Comparison of ENCODE assay signal across 8 cellular contexts in the genomic region with DNA sequence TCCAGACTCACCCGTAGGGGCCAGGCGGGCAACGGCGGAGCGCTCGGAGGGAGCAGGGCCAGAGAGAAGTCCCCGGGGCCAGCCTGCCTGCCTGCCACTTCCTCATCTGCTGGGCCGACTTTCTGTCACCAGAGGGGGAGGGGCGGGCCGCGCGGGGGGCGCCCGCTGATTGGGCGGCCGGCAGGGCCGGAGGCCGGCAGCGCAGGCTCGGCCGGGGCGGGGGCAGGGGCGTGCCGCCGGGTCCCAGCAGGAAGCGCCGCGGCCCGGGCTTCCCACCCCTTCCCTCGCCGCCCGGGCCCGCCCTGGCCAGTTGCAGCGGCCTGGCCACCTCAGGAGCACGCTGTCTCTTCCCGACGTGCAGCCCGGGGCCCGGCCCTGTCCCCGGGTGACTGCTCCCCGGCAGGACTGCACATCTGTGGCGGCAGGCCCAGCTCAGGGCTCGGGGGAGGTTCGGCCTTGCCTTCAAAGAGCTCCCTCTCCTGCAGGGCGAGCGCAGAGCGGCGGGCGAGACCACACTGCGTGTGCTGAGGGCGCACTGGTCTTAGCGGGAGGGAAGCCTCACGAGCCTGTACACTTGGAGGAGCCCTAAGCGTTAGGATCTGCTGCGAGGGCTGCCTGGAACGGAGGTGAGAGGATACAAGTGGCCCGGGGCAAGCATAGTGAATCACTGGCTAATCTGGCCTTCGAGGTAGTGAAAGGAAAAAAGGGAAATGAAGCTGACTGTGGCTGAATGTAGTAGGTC. TPM values are rescaled to one million over a fixed set of nuclear protein-coding genes. Genes with fewer than 3 reads are reported as not detected.
A peak's percentile ranks its signal among the peaks of the same experiment; 100 is the strongest.
DNase-seq lines count a peak whose midpoint lies in the region; ATAC-seq and TF ChIP-seq lines count a peak whose summit lies in the region.

A gene (minus strand): TSS at position 108 of the 742 bp plus-strand sequence. CDS start 2,402 bp downstream, outside the sequence.

- H3K4me3 ChIP-seq in BE2C (ENCODE audit: low read depth, low read length): peak within 1 kb of the TSS; percentile 72
- H3K4me3 ChIP-seq in colonic mucosa: peak within 1 kb of the TSS; percentile 53

- ATAC-seq in HG03439 (IDR thresholded peaks at IDR 0.05; ENCODE audit: unreplicated experiment) (peak; percentile 64), left lobe of liver (peak; percentile 95)

- DNase-seq in BE2C: peak; percentile 91
- peak; percentile 97 for DNase-seq in GM19238 (ENCODE audit: insufficient read length, low spot score)
- peak; percentile 38 for DNase-seq in NCI-H524 treated with DMSO at 0.1 percent for 48 hours (lab: John Stamatoyannopoulos, UW)
- peak; percentile 78 to 81 for DNase-seq in activated CD4-positive, alpha-beta T cell treated with anti-CD3 and anti-CD28 coated beads for 4 hours
- DNase-seq in colonic mucosa: peak; percentile 94
- DNase-seq in left lobe of liver (ENCODE audit: low spot score): peak; percentile 96
- peak; percentile 69 for DNase-seq in stimulated activated CD4-positive, alpha-beta T cell treated with anti-CD3 and anti-CD28 coated beads, Interleukin-2, amount 100 ng/mL, for 4 hours (ENCODE audit: low read depth)

- no peaks in the 10 kb centered on the region for H3K9me3 ChIP-seq in BE2C
- no peaks in the 10 kb centered on the region for H3K9me3 ChIP-seq in colonic mucosa

- H3K36me3 ChIP-seq in BE2C: peaks cover 3% of the 10 kb centered on the region
- H3K36me3 ChIP-seq in colonic mucosa: peaks cover 18% of the 10 kb centered on the region

- TF ChIP-seq CTCF in BE2C (IDR thresholded peaks at IDR 0.05; ENCODE audit: low read depth, low read length) (peak; percentile 14; the same call in 1 of the 2 replicates), colonic mucosa (IDR thresholded peaks at IDR 0.05) (no peak)

- intact Hi-C loops in colonic mucosa (cut with DNase I): no loop called here

- H3K4me1 ChIP-seq in BE2C: no peaks in the 10 kb centered on the region
- peaks cover 13% of the 10 kb centered on the region for H3K4me1 ChIP-seq in colonic mucosa

- peak within 1 kb of the TSS; percentile 93 to 97 for H3K9ac ChIP-seq in colonic mucosa (ENCODE audit: low read depth in 2 of 2, low read length in 2 of 2)

- H3K27me3 ChIP-seq in BE2C (no peaks in the 10 kb centered on the region), colonic mucosa (no peaks in the 10 kb centered on the region)

- H3K27ac ChIP-seq in colonic mucosa: peak within 1 kb of the TSS; percentile 96

RNA-seq across cellular contexts. Expression of the gene that starts here (rescaled TPM):
- 16.2 TPM for polyA plus RNA-seq in BE2C (2012; ENCODE audit: insufficient read depth, insufficient read length, low read depth)
- total RNA-seq in colonic mucosa (100 to 1,000 TPM; 165 to 176 TPM), left lobe of liver (21.7 TPM)

Comparison
In these comparisons a context has a peak if more than half of its experiments do, and no peak if none do; other contexts are left out.
1. Peak in every context shown above with its lines: DNase-seq, ATAC-seq, H3K4me3 ChIP-seq and H3K27ac ChIP-seq.
2. DNase-seq: peak in every context shown above with its lines; median percentile 97 in GM19238; 96 in left lobe of liver; 94 in colonic mucosa; 91 in BE2C; 80 in activated CD4-positive, alpha-beta T cell treated with anti-CD3 and anti-CD28 coated beads for 4 hours; 69 in stimulated activated CD4-positive, alpha-beta T cell treated with anti-CD3 and anti-CD28 coated beads, Interleukin-2, amount 100 ng/mL, for 4 hours; 38 in NCI-H524 treated with DMSO at 0.1 percent for 48 hours.